In the genomic region with DNA sequence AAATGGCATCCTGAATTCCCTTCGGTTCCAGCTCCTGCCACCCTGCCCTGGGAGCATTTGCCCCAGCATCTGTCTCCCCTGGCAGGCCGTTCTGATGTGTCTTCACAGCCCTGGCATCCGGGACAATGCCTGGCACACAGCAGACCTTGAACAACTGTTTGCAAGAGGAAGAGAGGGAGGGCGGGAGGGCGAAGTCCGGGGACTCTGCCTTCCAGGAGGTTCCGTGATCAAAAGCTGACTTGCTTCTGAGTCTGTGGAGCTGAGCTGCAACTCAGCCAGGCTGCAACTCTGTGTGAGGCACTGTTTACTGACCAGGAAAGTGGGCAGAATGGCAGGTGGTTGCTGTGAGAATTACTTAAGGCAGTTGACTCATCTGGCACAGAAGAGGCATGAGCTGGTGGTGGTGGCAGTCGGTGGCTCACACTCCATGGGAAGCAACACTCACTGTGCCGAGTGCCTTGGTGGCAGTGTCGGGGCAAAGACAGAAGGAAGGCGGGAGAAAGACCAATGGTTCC, we compare ENCODE assay signal across 13 cellular contexts.
A peak's percentile ranks its signal among the peaks of the same experiment; 100 is the strongest.
DNase-seq lines count a peak whose midpoint lies in the region; ATAC-seq and TF ChIP-seq lines count a peak whose summit lies in the region.
"Had no signal": no experiment of that assay in that cellular context is flagged by ENCODE, and none has a peak within 500 bp of the region (broad histone marks: within the 10 kb centered on the region; RNA-seq: fewer than 3 reads in every experiment).

No MANE protein-coding gene starts in this region.

- no peak overlapping the region for H3K9ac ChIP-seq in SK-N-SH

- H4K20me1 ChIP-seq in SK-N-SH (ENCODE audit: insufficient read depth), result no peaks in the 10 kb centered on the region

- no peak overlapping the region for H3K4me2 ChIP-seq in SK-N-SH

- TF ChIP-seq EP300 in SK-N-SH (IDR thresholded peaks at IDR 0.05; ENCODE audit: borderline replicate concordance in 1 of 2, low read depth in 1 of 2, low read length in 1 of 2), result no peak

- no peak for TF ChIP-seq CTCF in adrenal gland (IDR thresholded peaks at IDR 0.05)
- TF ChIP-seq CTCF in prostate gland (IDR thresholded peaks at IDR 0.05), result no peak
- no peak for TF ChIP-seq CTCF in SK-N-SH (IDR thresholded peaks at IDR 0.05)

- POLR2A ChIA-PET in SK-N-SH (lab: Yijun Ruan, JAX), result interaction anchor here (1.6 kb wide), 1 partner anchor 65 kb away, joined by 5 read pairs; no protein-coding TSS in a partner anchor

- ATAC-seq in GM19328 (IDR thresholded peaks at IDR 0.05; ENCODE audit: unreplicated experiment), result no peak
- no peak for ATAC-seq in HG03565 (IDR thresholded peaks at IDR 0.05; ENCODE audit: unreplicated experiment)

- intact Hi-C loops in adrenal gland (cut with DNase I) (no loop called here), prostate gland (cut with DNase I) (loop anchor here (10.0 kb wide), 2 partner anchors 699 to 889 kb away; no protein-coding TSS in a partner anchor)

- H3K36me3 ChIP-seq in adrenal gland (replicated peaks in 1 of 2) (no peaks in the 10 kb centered on the region), prostate gland (no peaks in the 10 kb centered on the region), SK-N-SH (replicated peaks in 1 of 2; ENCODE audit: control insufficient read depth in 1 of 2, insufficient read depth in 2 of 2, low read length in 1 of 2) (no peaks in the 10 kb centered on the region)
- H3K36me3 ChIP-seq: sigmoid colon had no signal

- H3K9me2 ChIP-seq in SK-N-SH, result no peaks in the 10 kb centered on the region

- peak; percentile 72 for DNase-seq in HT1080 (ENCODE audit: low read depth)
- peak in 6 of 7 donors; percentile 80 to 85 (median 84) for DNase-seq in adrenal gland
- DNase-seq in hippocampal formation (lab: John Stamatoyannopoulos, UW), result peak; percentile 8 to 35
- peak; percentile 66 for DNase-seq in prostate gland (ENCODE audit: low spot score)
- DNase-seq in SK-N-SH, result no peak
- no peak for DNase-seq in GM03348 (ENCODE audit: low spot score)
- DNase-seq: activated CD4-positive, alpha-beta T cell treated with anti-CD3 and anti-CD28 coated beads for 48 hours; KG1; NCI-H2029 had no signal

- H2AFZ ChIP-seq in SK-N-SH (ENCODE audit: low read depth), result no peak overlapping the region

- no peak for TF ChIP-seq RAD21 in SK-N-SH (IDR thresholded peaks at IDR 0.05; ENCODE audit: low read length)

- peak in 1 of 2 donors; percentile 64 for TF ChIP-seq POLR2A in adrenal gland (IDR thresholded peaks at IDR 0.05)
- TF ChIP-seq POLR2A in prostate gland (IDR thresholded peaks at IDR 0.05), result no peak

- H3K27ac ChIP-seq in adrenal gland (peak overlapping the region; percentile 73 to 97 (median 95)), prostate gland (peak overlapping the region; percentile 11 to 40), SK-N-SH (ENCODE audit: low read depth in 2 of 2, low read length in 1 of 2) (peak overlapping the region in 1 of 2 experiments; percentile 75; a peak in 1 of 4 replicates)
- H3K27ac ChIP-seq: C4-2B had no signal

- H3K4me1 ChIP-seq in adrenal gland (replicated peaks in 1 of 2) (peaks cover 31 to 56% of the 10 kb centered on the region in 2 donors), prostate gland (replicated peaks) (peaks cover 10% of the 10 kb centered on the region), SK-N-SH (ENCODE audit: control insufficient read depth in 1 of 2, insufficient read depth in 2 of 2, low read depth in 1 of 2, low read length in 1 of 2) (peaks cover 0 to 58% of the 10 kb centered on the region in 2 experiments; a peak in 1 of 4 replicates)

- H3K79me2 ChIP-seq in SK-N-SH (ENCODE audit: insufficient read depth), result no peaks in the 10 kb centered on the region

- no peaks in the 10 kb centered on the region for H3F3A ChIP-seq in SK-N-SH (replicated peaks; ENCODE audit: insufficient read depth)

- no peak overlapping the region for H3K4me3 ChIP-seq in adrenal gland
- no peak overlapping the region for H3K4me3 ChIP-seq in prostate gland
- no peak overlapping the region for H3K4me3 ChIP-seq in SK-N-SH (ENCODE audit: low read depth in 2 of 2, low read length in 1 of 2)
- H3K4me3 ChIP-seq: sigmoid colon had no signal

- 28 to 45% (median 32%) methylated on average over 7 to 11 of the region's 11 CpGs for WGBS in adrenal gland, 4 donors
- 35% methylated on average over 11 of the region's 11 CpGs for WGBS in prostate gland
- 81% methylated on average over 11 of the region's 11 CpGs for WGBS in SK-N-SH (ENCODE audit: low lambda C conversion rate)

- CTCF ChIA-PET in SK-N-SH (lab: Yijun Ruan, JAX), result interaction anchor here (0.6 to 6.6 kb wide), 8 partner anchors 8 to 282 kb away, joined by 3 to 52 read pairs (median 4); a partner anchor contains a TSS

- H3K9me3 ChIP-seq in adrenal gland (replicated peaks in 1 of 3) (no peaks in the 10 kb centered on the region), prostate gland (no peaks in the 10 kb centered on the region), SK-N-SH (no peaks in the 10 kb centered on the region)
- H3K9me3 ChIP-seq: sigmoid colon had no signal

- H3K27me3 ChIP-seq in adrenal gland (no peaks in the 10 kb centered on the region), prostate gland (replicated peaks; ENCODE audit: insufficient read depth) (no peaks in the 10 kb centered on the region), SK-N-SH (ENCODE audit: insufficient read depth) (no peaks in the 10 kb centered on the region)

TF ChIP-seq in SK-N-SH, 30 proteins besides CTCF, POLR2A, EP300 and RAD21:
- TF ChIP-seq, protein P1, sequence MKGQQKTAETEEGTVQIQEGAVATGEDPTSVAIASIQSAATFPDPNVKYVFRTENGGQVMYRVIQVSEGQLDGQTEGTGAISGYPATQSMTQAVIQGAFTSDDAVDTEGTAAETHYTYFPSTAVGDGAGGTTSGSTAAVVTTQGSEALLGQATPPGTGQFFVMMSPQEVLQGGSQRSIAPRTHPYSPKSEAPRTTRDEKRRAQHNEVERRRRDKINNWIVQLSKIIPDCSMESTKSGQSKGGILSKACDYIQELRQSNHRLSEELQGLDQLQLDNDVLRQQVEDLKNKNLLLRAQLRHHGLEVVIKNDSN (IDR thresholded peaks at IDR 0.05; ENCODE audit: borderline replicate concordance, low read depth), result no peak
- no peak for TF ChIP-seq FOSL2 (IDR thresholded peaks at IDR 0.05; ENCODE audit: borderline replicate concordance, low read depth)

Comparison
In these comparisons a context has a peak if more than half of its experiments do, and no peak if none do; other contexts are left out.
1. DNase-seq: peak in HT1080 (single experiment), adrenal gland (6 of 7), hippocampal formation (2 of 2) and prostate gland (single experiment); none in SK-N-SH (single experiment) and GM03348 (single experiment).